ENCODE assay signal across 10 cellular contexts in genomic region chr2:217162533-217162932, GRCh38.
A peak's percentile ranks its signal among the peaks of the same experiment; 100 is the strongest.
DNase-seq lines count a peak whose midpoint lies in the region; ATAC-seq, FAIRE-seq and TF ChIP-seq lines count a peak whose summit lies in the region.
"Had no signal": no experiment of that assay in that cellular context is flagged by ENCODE, and none has a peak within 500 bp of the region (broad histone marks: within the 10 kb centered on the region; RNA-seq: fewer than 3 reads in every experiment).

No MANE protein-coding gene starts in this region.

- H3K9me3 ChIP-seq in K562 (replicated peaks; ENCODE audit: control insufficient read depth, insufficient read depth, low read depth, low read length) (no peaks in the 10 kb centered on the region), neuronal stem cell (replicated peaks in 1 of 2; ENCODE audit: control insufficient read depth in 2 of 2, insufficient read depth in 1 of 2, low read depth in 1 of 2, low read length in 2 of 2) (peaks cover 0 to 3% of the 10 kb centered on the region in 2 donors)

- ATAC-seq in K562: peak; percentile 79
- ATAC-seq in GM18505 (IDR thresholded peaks at IDR 0.05; ENCODE audit: unreplicated experiment): no peak
- ATAC-seq: left colon had no signal

- H3K9ac ChIP-seq in K562 (ENCODE audit: insufficient read depth in 1 of 2, low read depth in 2 of 2, low read length in 2 of 2): no peak overlapping the region
- no peak overlapping the region for H3K9ac ChIP-seq in neuronal stem cell (ENCODE audit: low read depth, low read length, poor library complexity)

- intact Hi-C loops in K562 (cut with micrococcal nuclease): loop anchor here (5.0 to 10.0 kb wide), 2 partner anchors 100 to 288 kb away; no protein-coding TSS in a partner anchor

- H3K27ac ChIP-seq in K562 (ENCODE audit: extremely low read depth, low read depth, low read length) (no peak overlapping the region; the same call in 2 of the 3 replicates), neuronal stem cell (replicated peaks; ENCODE audit: low read length) (no peak overlapping the region)
- H3K27ac ChIP-seq: 22Rv1 had no signal

- 0 out of 4 replicates have a peak, but pooled peaks of 1 of the 2 experiments have one; percentile 8 for TF ChIP-seq RAD21 in K562 (CRISPR knock-in tag; conservative IDR thresholded peaks at IDR 0.05 in 1 of 2, IDR thresholded peaks at IDR 0.05 in 1 of 2)

- H3K14ac ChIP-seq in neuronal stem cell (ENCODE audit: low read length): no peak overlapping the region

- 16% methylated on average over 9 of the region's 9 CpGs for WGBS in K562 (ENCODE audit: insufficient coverage, low coverage, missing lambda C conversion rate)
- no CpG with 5 or more reads among the region's 9 CpGs for WGBS in neuronal stem cell (ENCODE audit: extremely low coverage in 2 of 2, insufficient read length in 2 of 2, insufficient replicate concordance in 1 of 2), 2 donors

- H3K4me3 ChIP-seq in K562 (no peak overlapping the region), neuronal stem cell (ENCODE audit: low read length in 2 of 2) (no peak overlapping the region)

- in situ Hi-C loops in K562 (cut with MboI): no loop called here

- H2BK120ac ChIP-seq in neuronal stem cell (ENCODE audit: low read depth, low read length): no peak overlapping the region

- no peaks in the 10 kb centered on the region for H3K79me1 ChIP-seq in neuronal stem cell (ENCODE audit: low read depth, low read length)

- H3K23ac ChIP-seq in neuronal stem cell (ENCODE audit: low read depth, low read length, poor library complexity): no peak overlapping the region

- FAIRE-seq in K562 (lab: Jason Lieb, UNC): peak; percentile 86

- TF ChIP-seq EP300 in K562 (IDR thresholded peaks at IDR 0.05; ENCODE audit: low read length): peak; percentile 22; the same call in 1 of the 2 replicates

- no peak overlapping the region for H2BK5ac ChIP-seq in neuronal stem cell (ENCODE audit: low read length)

- H3K36me3 ChIP-seq in K562 (ENCODE audit: control insufficient read depth, insufficient read depth, low read length) (no peaks in the 10 kb centered on the region), neuronal stem cell (replicated peaks in 1 of 2; ENCODE audit: control insufficient read depth in 2 of 2, insufficient read depth in 2 of 2, low read length in 2 of 2) (no peaks in the 10 kb centered on the region)

- H2BK15ac ChIP-seq in neuronal stem cell (ENCODE audit: low read length): no peak overlapping the region

- H3K4me2 ChIP-seq in K562 (ENCODE audit: insufficient read depth, low read length) (peak overlapping the region; percentile 37; the same call in 1 of the 2 replicates), neuronal stem cell (ENCODE audit: insufficient read depth, low read length, poor library complexity, severe bottlenecking) (no peak overlapping the region)

- no peaks in the 10 kb centered on the region for H4K20me1 ChIP-seq in K562 (replicated peaks; ENCODE audit: control insufficient read depth, insufficient read depth, low read length)

- H2AFZ ChIP-seq in K562 (ENCODE audit: low read depth, low read length) (peak overlapping the region; percentile 20), neuronal stem cell (ENCODE audit: low read length) (peak overlapping the region; percentile 53)

- DNase-seq in NCI-H2081 (lab: John Stamatoyannopoulos, UW) (peak; percentile 18 to 56), NCI-H2081 treated with DMSO at 0.1 percent for 48 hours (lab: John Stamatoyannopoulos, UW) (no peak), NCI-H510A (lab: John Stamatoyannopoulos, UW) (peak; percentile 37), K562 (ENCODE audit: extremely low read depth in 1 of 4, low spot score in 3 of 4) (peak; percentile 13 to 65 (median 22)), neuronal stem cell (ENCODE audit: low spot score) (no peak), SK-N-DZ (ENCODE audit: low spot score) (no peak), NCI-H446 (lab: John Stamatoyannopoulos, UW) (no peak)

- BruUV-seq in K562 (replicated peaks; lab: Mats Ljungman, UMichigan): no TSS peak

- no peak overlapping the region for H3K4ac ChIP-seq in neuronal stem cell (ENCODE audit: low read length)

- H3K4me1 ChIP-seq in K562 (replicated peaks in 1 of 2; ENCODE audit: control insufficient read depth in 2 of 2, insufficient read depth in 2 of 2, low read length in 2 of 2) (peaks cover 0 to 6% of the 10 kb centered on the region in 2 experiments; a peak in 3 of 5 replicates), neuronal stem cell (ENCODE audit: control insufficient read depth in 2 of 2, insufficient read depth in 1 of 2, low read depth in 1 of 2, low read length in 2 of 2) (peaks cover 9 to 17% of the 10 kb centered on the region in 2 donors)

- TF ChIP-seq POLR2A in K562 (conservative IDR thresholded peaks at IDR 0.05) (no peak), GM18505 (IDR thresholded peaks at IDR 0.05; ENCODE audit: borderline replicate concordance, extremely low read depth, insufficient read depth, insufficient read length) (no peak)

- no peak overlapping the region for H2AK5ac ChIP-seq in neuronal stem cell (ENCODE audit: low read depth, low read length)

- no peaks in the 10 kb centered on the region for H3K9me1 ChIP-seq in K562 (ENCODE audit: control insufficient read depth, insufficient read depth, low read length)

- POLR2A ChIA-PET in K562 (lab: Yijun Ruan, JAX): interaction anchor here (0.7 kb wide), 1 partner anchor 14 kb away, joined by 3 read pairs; no protein-coding TSS in a partner anchor

- no peaks in the 10 kb centered on the region for H3K79me2 ChIP-seq in K562 (ENCODE audit: control insufficient read depth, insufficient read depth, low read length)

- H3K27me3 ChIP-seq in K562 (ENCODE audit: control insufficient read depth in 2 of 2, insufficient read depth in 2 of 2, low read length in 2 of 2): no peaks in the 10 kb centered on the region
- H3K27me3 ChIP-seq in neuronal stem cell (ENCODE audit: control insufficient read depth in 3 of 3, insufficient read depth in 3 of 3, low read depth in 1 of 3, low read length in 3 of 3): no peaks in the 10 kb centered on the region

- peak overlapping the region; percentile 12 for H3K18ac ChIP-seq in neuronal stem cell (ENCODE audit: low read length)

- no peak for TF ChIP-seq CTCF in K562 (IDR thresholded peaks at IDR 0.05 in 2 of 3, conservative IDR thresholded peaks at IDR 0.05 in 1 of 3; ENCODE audit: insufficient read depth in 2 of 3, low read depth in 1 of 3, low read length in 3 of 3)

- H2BK12ac ChIP-seq in neuronal stem cell (ENCODE audit: low read length): no peak overlapping the region

- H4K91ac ChIP-seq in neuronal stem cell (ENCODE audit: low read depth, low read length, poor library complexity): no peak overlapping the region

- no peak overlapping the region for H4K8ac ChIP-seq in neuronal stem cell (ENCODE audit: low read depth, low read length)

- CTCF ChIA-PET in K562 (lab: Yijun Ruan, JAX; ENCODE audit: low intra/inter-chr PET ratio): no interaction called here

TF ChIP-seq in K562, 482 proteins besides CTCF, POLR2A, EP300 and RAD21 (continues in another document):
- TF ChIP-seq ATF7 (IDR thresholded peaks at IDR 0.05) (peak; percentile 92), ZFP30 (CRISPR knock-in tag; IDR thresholded peaks at IDR 0.05; ENCODE audit: borderline replicate concordance) (no peak), CBFA2T2 (conservative IDR thresholded peaks at IDR 0.05) (no peak; the same call in 1 of the 2 replicates), RBM15 (IDR thresholded peaks at IDR 0.05; ENCODE audit: insufficient read depth, low read length) (no peak), ZNF449 (CRISPR knock-in tag; IDR thresholded peaks at IDR 0.05) (no peak), SMARCC2 (IDR thresholded peaks at IDR 0.05; ENCODE audit: low read depth) (no peak), ELF1 (tag; IDR thresholded peaks at IDR 0.05) (no peak), PHF8 (IDR thresholded peaks at IDR 0.05; ENCODE audit: borderline replicate concordance, low read length) (no peak), MEIS2 (IDR thresholded peaks at IDR 0.05; ENCODE audit: partially characterized antibody) (peak; percentile 36), ZNF398 (CRISPR knock-in tag; IDR thresholded peaks at IDR 0.05) (no peak), CHD1 (IDR thresholded peaks at IDR 0.05; ENCODE audit: low read length) (no peak), SRSF7 (optimal IDR thresholded peaks at IDR 0.05; ENCODE audit: low read depth, low read length) (no peak), PRMT5 (CRISPR knock-in tag; IDR thresholded peaks at IDR 0.05) (no peak), ILF3 (IDR thresholded peaks at IDR 0.05; ENCODE audit: borderline replicate concordance) (no peak)

Comparison
In these comparisons a context has a peak if more than half of its experiments do, and no peak if none do; other contexts are left out.
1. DNase-seq: peak in NCI-H2081 (2 of 2), NCI-H510A (single experiment) and K562 (4 of 4); none in NCI-H2081 treated with DMSO at 0.1 percent for 48 hours (single experiment), neuronal stem cell (single experiment), SK-N-DZ (single experiment) and NCI-H446 (0 of 2).